ENCODE assay signal across 33 cellular contexts in genomic region chr12:107308310-107308709, GRCh38.
"Had no signal": no experiment of that assay in that cellular context is flagged by ENCODE, and none has a peak within 500 bp of the region (broad histone marks: within the 10 kb centered on the region; RNA-seq: fewer than 3 reads in every experiment).

No MANE protein-coding gene starts in this region.

- H3K4me3 ChIP-seq: ascending aorta, cardiac muscle cell, colonic mucosa had no signal

- DNase-seq: activated CD4-positive, alpha-beta T cell treated with anti-CD3 and anti-CD28 coated beads for 1 hour; activated CD4-positive, alpha-beta T cell treated with anti-CD3 and anti-CD28 coated beads for 36 hours; activated CD4-positive, alpha-beta T cell treated with anti-CD3 and anti-CD28 coated beads, Interleukin-2, amount 50 U/mL, for 48 hours; activated CD4-positive, CD25-positive, alpha-beta regulatory T cell; activated CD8-positive, alpha-beta memory T cell treated with anti-CD3 and anti-CD28 coated beads for 24 hours; activated CD8-positive, alpha-beta memory T cell treated with anti-CD3 and anti-CD28 coated beads, Interleukin-2, amount 50 U/mL, for 48 hours; activated gamma-delta T cell; activated naive CD4-positive, alpha-beta T cell treated with Interleukin-2 at 50 U/mL for 16 hours; activated naive CD8-positive, alpha-beta T cell treated with anti-CD3 and anti-CD28 coated beads, Interleukin-2, amount 50 U/mL, for 24 hours; activated T-cell treated with anti-CD3 and anti-CD28 coated beads, Interleukin-2, amount 50 U/mL, for 24 hours; activated T-cell treated with anti-CD3 and anti-CD28 coated beads, Interleukin-2, amount 50 U/mL, for 48 hours; amygdala; anterior cingulate cortex; caudate nucleus; cerebellar nuclear complex; colonic mucosa; WERI-Rb-1 had no signal

- ATAC-seq: activated CD4-positive, CD25-positive, alpha-beta regulatory T cell treated with anti-CD3 and anti-CD28 coated beads, Interleukin-2, amount 50 U/mL, for 24 hours; activated naive CD8-positive, alpha-beta T cell treated with anti-CD3 and anti-CD28 coated beads, Interleukin-2, amount 50 U/mL, for 24 hours had no signal

- H3K27ac ChIP-seq: ascending aorta, cardiac muscle cell, colonic mucosa, WERI-Rb-1 had no signal

- H3K4me1 ChIP-seq: ascending aorta, colonic mucosa had no signal

- H3K27me3 ChIP-seq: ascending aorta, colonic mucosa had no signal

- H3K9me3 ChIP-seq: ascending aorta, colonic mucosa had no signal

- H3K36me3 Mint-ChIP-seq: activated naive CD4-positive, alpha-beta T cell treated with anti-CD3 and anti-CD28 coated beads, Interleukin-2, amount 10 ng/mL, durations not matched to agents 7 days and 5 days; activated naive CD4-positive, alpha-beta T cell treated with anti-CD3 and anti-CD28 coated beads, Interleukin-2, amount 50 U/mL, for 24 hours; activated naive CD8-positive, alpha-beta T cell; brain; WTC11 had no signal

- FAIRE-seq: bronchial epithelial cell had no signal

- H3K36me3 ChIP-seq: ascending aorta, cardiac muscle cell, colonic mucosa, WERI-Rb-1 had no signal

- H3K27me3 Mint-ChIP-seq: activated CD4-positive, alpha-beta T cell treated with anti-CD3 and anti-CD28 coated beads for 36 hours; activated naive CD4-positive, alpha-beta T cell treated with anti-CD3 and anti-CD28 coated beads, Interleukin-2, amount 50 U/mL, for 24 hours; activated naive CD8-positive, alpha-beta T cell; activated T-cell treated with anti-CD3 and anti-CD28 coated beads, Interleukin-2, amount 50 U/mL, for 24 hours had no signal

- H3K4me3 Mint-ChIP-seq: activated CD4-positive, alpha-beta memory T cell treated with anti-CD3 and anti-CD28 coated beads, Interleukin-2, amount 10 ng/mL, durations not matched to agents 7 days and 5 days; activated CD4-positive, alpha-beta T cell treated with anti-CD3 and anti-CD28 coated beads for 36 hours; activated CD4-positive, alpha-beta T cell treated with anti-CD3 and anti-CD28 coated beads, Interleukin-2, amount 10 ng/mL, durations not matched to agents 7 days and 5 days; activated CD8-positive, alpha-beta memory T cell treated with anti-CD3 and anti-CD28 coated beads, Interleukin-2, amount 10 ng/mL, durations not matched to agents 7 days and 5 days; activated naive CD4-positive, alpha-beta T cell treated with anti-CD3 and anti-CD28 coated beads, Interleukin-2, amount 10 ng/mL, durations not matched to agents 7 days and 5 days; activated naive CD4-positive, alpha-beta T cell treated with anti-CD3 and anti-CD28 coated beads, Interleukin-2, amount 50 U/mL, for 24 hours; activated naive CD8-positive, alpha-beta T cell; activated naive CD8-positive, alpha-beta T cell treated with anti-CD3 and anti-CD28 coated beads, Interleukin-2, amount 50 U/mL, for 24 hours; activated T-cell treated with anti-CD3 and anti-CD28 coated beads, Interleukin-2, amount 50 U/mL, for 24 hours; brain; central memory CD8-positive, alpha-beta T cell; T-helper 1 cell treated with Interleukin-12 subunit alpha and Interleukin-12 subunit beta and Interleukin-4 antibody, amounts not matched to agents 30 μg/mL and 1 μg/mL, for 36 hours; T-helper 2 cell treated with Interferon-gamma antibody and Interleukin-4, amounts not matched to agents 5 μg/mL and 100 μg/mL, for 36 hours; WTC11 had no signal

- H3K4me1 Mint-ChIP-seq: brain had no signal

- H3K27ac Mint-ChIP-seq: activated CD4-positive, alpha-beta T cell treated with anti-CD3 and anti-CD28 coated beads for 36 hours; activated CD8-positive, alpha-beta memory T cell treated with anti-CD3 and anti-CD28 coated beads, Interleukin-2, amount 10 ng/mL, durations not matched to agents 7 days and 5 days; activated naive CD4-positive, alpha-beta T cell treated with anti-CD3 and anti-CD28 coated beads, Interleukin-2, amount 50 U/mL, for 24 hours; activated naive CD8-positive, alpha-beta T cell; activated naive CD8-positive, alpha-beta T cell treated with anti-CD3 and anti-CD28 coated beads, Interleukin-2, amount 50 U/mL, for 24 hours; activated T-cell treated with anti-CD3 and anti-CD28 coated beads, Interleukin-2, amount 50 U/mL, for 24 hours; activated T-helper 2 cell treated with anti-CD3 and anti-CD28 coated beads, Interferon-gamma antibody, Interleukin-2, Interleukin-4, amounts not matched to agents 10 μg/mL and 5 μg/mL and 100 μg/mL, durations not matched to agents 14 hours and 24 hours and 36 hours; brain; WTC11 had no signal

- H3K9me3 Mint-ChIP-seq: activated naive CD4-positive, alpha-beta T cell treated with anti-CD3 and anti-CD28 coated beads, Interleukin-2, amount 50 U/mL, for 24 hours; activated naive CD8-positive, alpha-beta T cell treated with anti-CD3 and anti-CD28 coated beads, Interleukin-2, amount 50 U/mL, for 24 hours; activated T-cell treated with anti-CD3 and anti-CD28 coated beads, Interleukin-2, amount 50 U/mL, for 24 hours; activated T-helper 2 cell treated with anti-CD3 and anti-CD28 coated beads, Interferon-gamma antibody, Interleukin-2, Interleukin-4, amounts not matched to agents 10 μg/mL and 5 μg/mL and 100 μg/mL, durations not matched to agents 14 hours and 24 hours and 36 hours; central memory CD8-positive, alpha-beta T cell had no signal
